Comparison of ENCODE assay signal across 24 cellular contexts in genomic region chr1:56482486-56482885, GRCh38.
A peak's percentile ranks its signal among the peaks of the same experiment; 100 is the strongest.
DNase-seq lines count a peak whose midpoint lies in the region; ATAC-seq, FAIRE-seq and TF ChIP-seq lines count a peak whose summit lies in the region.
"Had no signal": no experiment of that assay in that cellular context is flagged by ENCODE, and none has a peak within 500 bp of the region (broad histone marks: within the 10 kb centered on the region; RNA-seq: fewer than 3 reads in every experiment).

No MANE protein-coding gene starts in this region.

- H3K27ac Mint-ChIP-seq in stimulated activated naive CD8-positive, alpha-beta T cell treated with anti-CD3 and anti-CD28 coated beads, Interleukin-15, amount 100 ng/mL, for 72 hours: no peak overlapping the region
- H3K27ac Mint-ChIP-seq: CD14-positive monocyte; CD4-positive, alpha-beta T cell; CD8-positive, alpha-beta memory T cell; GM23338; H9 had no signal

- peaks cover 45% of the 10 kb centered on the region for H3K27me3 Mint-ChIP-seq in stimulated activated naive CD8-positive, alpha-beta T cell treated with anti-CD3 and anti-CD28 coated beads, Interleukin-15, amount 100 ng/mL, for 72 hours

- TF ChIP-seq CTCF in endothelial cell of umbilical vein (IDR thresholded peaks at IDR 0.05; ENCODE audit: extremely low read depth in 1 of 2, insufficient read depth in 1 of 2, low read depth in 1 of 2, low read length in 2 of 2): no peak
- no peak for TF ChIP-seq CTCF in liver (IDR thresholded peaks at IDR 0.05; ENCODE audit: low read depth, low read length, missing input control)

- H3K4me3 ChIP-seq in endothelial cell of umbilical vein (replicated peaks in 1 of 3; ENCODE audit: insufficient read depth in 1 of 3, low read depth in 1 of 3, low read length in 3 of 3): no peak overlapping the region
- no peak overlapping the region for H3K4me3 ChIP-seq in liver (ENCODE audit: low read depth in 1 of 3, low read length in 3 of 3)
- no peak overlapping the region for H3K4me3 ChIP-seq in small intestine (ENCODE audit: low read depth in 1 of 2, low read length in 2 of 2)
- H3K4me3 ChIP-seq: A549; BLaER1 treated with 17β-estradiol and CSF1 and Interleukin-3, amounts not matched to agents 10 nM and 100 nM; GM23338 had no signal

- 31% methylated on average over 1 of the region's 1 CpG for WGBS in liver
- 53 to 71% (median 62%) methylated on average over 1 of the region's 1 CpG for WGBS in small intestine, 3 donors

- no peaks in the 10 kb centered on the region for H3K9me3 ChIP-seq in endothelial cell of umbilical vein (replicated peaks; ENCODE audit: control insufficient read depth, insufficient read depth, low read length)
- H3K9me3 ChIP-seq in liver (ENCODE audit: control insufficient read depth in 4 of 4, low read length in 3 of 4): no peaks in the 10 kb centered on the region
- H3K9me3 ChIP-seq in small intestine (ENCODE audit: control insufficient read depth, low read depth): no peaks in the 10 kb centered on the region
- H3K9me3 ChIP-seq: A549; BE2C; BLaER1 treated with 17β-estradiol and CSF1 and Interleukin-3, amounts not matched to agents 10 nM and 100 nM had no signal

- H3K36me3 ChIP-seq in endothelial cell of umbilical vein (ENCODE audit: control insufficient read depth in 2 of 2, extremely low read depth in 1 of 2, insufficient read depth in 2 of 2, low read length in 2 of 2) (no peaks in the 10 kb centered on the region), liver (ENCODE audit: control insufficient read depth in 4 of 4, insufficient read depth in 3 of 4, low read depth in 1 of 4, low read length in 3 of 4) (no peaks in the 10 kb centered on the region), small intestine (ENCODE audit: control insufficient read depth in 2 of 2, insufficient read depth in 2 of 2, low read length in 2 of 2) (no peaks in the 10 kb centered on the region)
- H3K36me3 ChIP-seq: BE2C; BLaER1 treated with 17β-estradiol and CSF1 and Interleukin-3, amounts not matched to agents 10 nM and 100 nM had no signal

- no TSS peak for BruUV-seq in endothelial cell of umbilical vein (replicated peaks; lab: Mats Ljungman, UMichigan)

- no peaks in the 10 kb centered on the region for H3K4me1 Mint-ChIP-seq in stimulated activated naive CD8-positive, alpha-beta T cell treated with anti-CD3 and anti-CD28 coated beads, Interleukin-15, amount 100 ng/mL, for 72 hours
- H3K4me1 Mint-ChIP-seq: CD8-positive, alpha-beta memory T cell had no signal

- H3K79me2 ChIP-seq in endothelial cell of umbilical vein (ENCODE audit: control insufficient read depth, insufficient read depth, low read length): no peaks in the 10 kb centered on the region

- CTCF ChIA-PET in endothelial cell of umbilical vein (lab: Charles Lee): no interaction called here

- intact Hi-C loops in endothelial cell of umbilical vein (cut with micrococcal nuclease): loop anchor here (2.0 kb wide), 1 partner anchor 96 kb away; the partner anchor contains the start of gene PLPP3

- no peak overlapping the region for H2AFZ ChIP-seq in endothelial cell of umbilical vein (ENCODE audit: low read depth, low read length)
- H2AFZ ChIP-seq: GM23338 had no signal

- no peaks in the 10 kb centered on the region for H4K20me1 ChIP-seq in endothelial cell of umbilical vein (replicated peaks; ENCODE audit: control insufficient read depth, extremely low read depth, insufficient read depth, low read length)
- H4K20me1 ChIP-seq: BLaER1 treated with 17β-estradiol and CSF1 and Interleukin-3, amounts not matched to agents 10 nM and 100 nM had no signal

- no peaks in the 10 kb centered on the region for H3K27me3 ChIP-seq in endothelial cell of umbilical vein (ENCODE audit: control insufficient read depth in 2 of 2, insufficient read depth in 2 of 2, low read length in 2 of 2)
- H3K27me3 ChIP-seq in liver (ENCODE audit: control insufficient read depth in 4 of 4, insufficient read depth in 4 of 4, low read length in 3 of 4): no peaks in the 10 kb centered on the region
- H3K27me3 ChIP-seq in small intestine (ENCODE audit: control insufficient read depth in 2 of 2, insufficient read depth in 2 of 2, low read length in 2 of 2): no peaks in the 10 kb centered on the region

- no peak for ATAC-seq in stimulated activated naive CD8-positive, alpha-beta T cell treated with anti-CD3 and anti-CD28 coated beads, Interleukin-15, amount 100 ng/mL, for 72 hours
- ATAC-seq: A549, GM23338, HCT116 had no signal

- peak; percentile 8 to 41 for TF ChIP-seq RAD21 in liver (IDR thresholded peaks at IDR 0.05)

- DNase-seq in DMS53 treated with DMSO at 0.1 percent for 48 hours (lab: John Stamatoyannopoulos, UW; ENCODE audit: unreplicated experiment) (peak; percentile 68), endothelial cell of umbilical vein (ENCODE audit: low read depth, low spot score) (no peak), small intestine (peak; percentile 18), NCI-H82 (lab: John Stamatoyannopoulos, UW) (no peak)
- no peak for DNase-seq in stimulated activated naive CD8-positive, alpha-beta T cell treated with anti-CD3 and anti-CD28 coated beads, Interleukin-15, amount 100 ng/mL, for 72 hours
- no peak for DNase-seq in stimulated activated naive CD4-positive, alpha-beta T cell (lab: John Stamatoyannopoulos, UW)
- DNase-seq: 8988T; ACHN; AML-193; BE2C; CD4-positive, alpha-beta T cell; CD8-positive, alpha-beta memory T cell; DMS 273 treated with DMSO at 0.1 percent for 48 hours; DMS79; EL; GDM1; H9 had no signal

- dilution Hi-C loops in endothelial cell of umbilical vein (cut with MboI; ENCODE audit: extremely low pct_ligation_motif_present, low sequenced_read_pairs): no loop called here

- no peak for TF ChIP-seq POLR2A in endothelial cell of umbilical vein (IDR thresholded peaks at IDR 0.05; ENCODE audit: low read depth, low read length)

- no peak overlapping the region for H3K4me3 Mint-ChIP-seq in stimulated activated naive CD8-positive, alpha-beta T cell treated with anti-CD3 and anti-CD28 coated beads, Interleukin-15, amount 100 ng/mL, for 72 hours
- H3K4me3 Mint-ChIP-seq: CD4-positive, alpha-beta T cell; CD8-positive, alpha-beta memory T cell; GM23338; H9 had no signal

- H3K9me1 ChIP-seq in endothelial cell of umbilical vein (replicated peaks; ENCODE audit: control insufficient read depth, extremely low read depth, insufficient read depth, low read length): no peaks in the 10 kb centered on the region

- POLR2A ChIA-PET in endothelial cell of umbilical vein (lab: Charles Lee): no interaction called here

- H3K9me3 Mint-ChIP-seq in stimulated activated naive CD8-positive, alpha-beta T cell treated with anti-CD3 and anti-CD28 coated beads, Interleukin-15, amount 100 ng/mL, for 72 hours: peaks cover 0 to 6% of the 10 kb centered on the region in 2 donors
- H3K9me3 Mint-ChIP-seq: GM23338, H9 had no signal

- H3K27ac ChIP-seq in endothelial cell of umbilical vein (ENCODE audit: insufficient read depth, low read depth, low read length) (no peak overlapping the region), liver (ENCODE audit: low read depth in 1 of 2, low read length in 2 of 2) (no peak overlapping the region), small intestine (ENCODE audit: low read depth in 1 of 2, low read length in 1 of 2) (no peak overlapping the region)
- H3K27ac ChIP-seq: A549; BLaER1 treated with 17β-estradiol and CSF1 and Interleukin-3, amounts not matched to agents 10 nM and 100 nM had no signal

- peak overlapping the region; percentile 49 for H3K4me2 ChIP-seq in endothelial cell of umbilical vein (ENCODE audit: insufficient read depth, low read length)
- H3K4me2 ChIP-seq: A549; BLaER1 treated with 17β-estradiol and CSF1 and Interleukin-3, amounts not matched to agents 10 nM and 100 nM; GM23338 had no signal

- peaks cover 24% of the 10 kb centered on the region for H3K4me1 ChIP-seq in endothelial cell of umbilical vein (ENCODE audit: control insufficient read depth, extremely low read depth, insufficient read depth, low read length)
- peaks cover 0 to 12% (median 4%) of the 10 kb centered on the region in 4 donors for H3K4me1 ChIP-seq in liver (ENCODE audit: control insufficient read depth in 4 of 4, insufficient read depth in 4 of 4, low read length in 3 of 4)
- H3K4me1 ChIP-seq in small intestine (ENCODE audit: control insufficient read depth in 2 of 2, insufficient read depth in 1 of 2, low read depth in 1 of 2, low read length in 1 of 2): no peaks in the 10 kb centered on the region
- H3K4me1 ChIP-seq: A549, BE2C had no signal

- FAIRE-seq in endothelial cell of umbilical vein (lab: Jason Lieb, UNC): no peak
- FAIRE-seq in small intestine (lab: Jason Lieb, UNC): no peak
- FAIRE-seq: A549, GM12892 had no signal

- H3K9ac ChIP-seq in endothelial cell of umbilical vein (replicated peaks; ENCODE audit: extremely low read depth, insufficient read depth, low read length) (no peak overlapping the region), liver (ENCODE audit: low read depth in 1 of 2, low read length in 2 of 2) (no peak overlapping the region)
- H3K9ac ChIP-seq: BLaER1 treated with 17β-estradiol and CSF1 and Interleukin-3, amounts not matched to agents 10 nM and 100 nM had no signal

TF ChIP-seq in endothelial cell of umbilical vein, 7 proteins besides CTCF, POLR2A, EP300 and RAD21 (continues in another document):
- TF ChIP-seq MYC (IDR thresholded peaks at IDR 0.05; ENCODE audit: low read depth, low read length) (no peak), POLR2AphosphoS5 (IDR thresholded peaks at IDR 0.05; ENCODE audit: insufficient read depth, low read depth, low read length) (no peak), JUN (IDR thresholded peaks at IDR 0.05; ENCODE audit: borderline replicate concordance, insufficient read depth, insufficient read length, low read depth) (no peak), EZH2 (IDR thresholded peaks at IDR 0.05; ENCODE audit: borderline replicate concordance, low read depth, low read length, severe bottlenecking) (no peak), MAX (IDR thresholded peaks at IDR 0.05; ENCODE audit: insufficient read depth, insufficient read length) (no peak)

TF ChIP-seq in liver, 16 proteins besides CTCF, POLR2A, EP300 and RAD21 (continues in another document):
- no peak for TF ChIP-seq ZBTB33 (IDR thresholded peaks at IDR 0.05)
- no peak for TF ChIP-seq TAF1 (conservative IDR thresholded peaks at IDR 0.05)
- TF ChIP-seq FOXA1 (IDR thresholded peaks at IDR 0.05): no peak
- peak; percentile 75 to 81 for TF ChIP-seq HNF4A (conservative IDR thresholded peaks at IDR 0.05)

Comparison
In these comparisons a context has a peak if more than half of its experiments do, and no peak if none do; other contexts are left out.
1. DNase-seq: peak in DMS53 treated with DMSO at 0.1 percent for 48 hours (single experiment) and small intestine (single experiment); none in endothelial cell of umbilical vein (single experiment), NCI-H82 (single experiment), stimulated activated naive CD8-positive, alpha-beta T cell treated with anti-CD3 and anti-CD28 coated beads, Interleukin-15, amount 100 ng/mL, for 72 hours (0 of 2) and stimulated activated naive CD4-positive, alpha-beta T cell (0 of 6).